2 cellular contexts compared by ENCODE assay signal in genomic region chr17:38732376-38733314, GRCh38.
TF ChIP-seq lines count a peak whose summit lies in the region.

No MANE protein-coding gene starts in this region.

TF ChIP-seq in SK-N-SH, 30 proteins besides CTCF, POLR2A, EP300 and RAD21:
- TF ChIP-seq USF2 (IDR thresholded peaks at IDR 0.05; ENCODE audit: borderline replicate concordance, low read depth, low read length) (no peak), SIN3A (IDR thresholded peaks at IDR 0.05; ENCODE audit: borderline replicate concordance, low read depth, low read length) (no peak), TEAD4 (IDR thresholded peaks at IDR 0.05; ENCODE audit: borderline replicate concordance, insufficient read depth) (no peak), FOXJ3 (CRISPR knock-in tag; IDR thresholded peaks at IDR 0.05) (no peak), SMC3 (IDR thresholded peaks at IDR 0.05; ENCODE audit: low read depth, low read length) (no peak), JUND (IDR thresholded peaks at IDR 0.05) (no peak), FOXM1 (IDR thresholded peaks at IDR 0.05; ENCODE audit: low read depth) (no peak), RCOR1 (IDR thresholded peaks at IDR 0.05; ENCODE audit: low read length) (no peak), RFX5 (IDR thresholded peaks at IDR 0.05; ENCODE audit: low read length) (no peak)

TF ChIP-seq in SK-N-SH treated with all-trans-retinoic acid at 6 μM for 48 hours, 23 proteins besides CTCF, POLR2A, EP300 and RAD21:
- no peak for TF ChIP-seq BACH2 (CRISPR knock-in tag; IDR thresholded peaks at IDR 0.05; ENCODE audit: borderline replicate concordance)
- TF ChIP-seq ESRRG (CRISPR knock-in tag; IDR thresholded peaks at IDR 0.05): no peak
- no peak for TF ChIP-seq ZFP30 (CRISPR knock-in tag; IDR thresholded peaks at IDR 0.05)
- TF ChIP-seq RARB (CRISPR knock-in tag; IDR thresholded peaks at IDR 0.05): no peak
- TF ChIP-seq ARNTL (CRISPR knock-in tag; IDR thresholded peaks at IDR 0.05; ENCODE audit: borderline replicate concordance, low read depth): no peak
- no peak for TF ChIP-seq ZFP3 (CRISPR knock-in tag; IDR thresholded peaks at IDR 0.05)
- no peak for TF ChIP-seq POU6F1 (CRISPR knock-in tag; IDR thresholded peaks at IDR 0.05; ENCODE audit: borderline replicate concordance, low read depth)
- no peak for TF ChIP-seq ZC3H10 (CRISPR knock-in tag; IDR thresholded peaks at IDR 0.05)
- no peak for TF ChIP-seq CREB5 (CRISPR knock-in tag; IDR thresholded peaks at IDR 0.05; ENCODE audit: low read depth)
- TF ChIP-seq PPARA (CRISPR knock-in tag; IDR thresholded peaks at IDR 0.05; ENCODE audit: borderline replicate concordance): no peak
